9 cellular contexts compared by ENCODE assay signal in the genomic region with DNA sequence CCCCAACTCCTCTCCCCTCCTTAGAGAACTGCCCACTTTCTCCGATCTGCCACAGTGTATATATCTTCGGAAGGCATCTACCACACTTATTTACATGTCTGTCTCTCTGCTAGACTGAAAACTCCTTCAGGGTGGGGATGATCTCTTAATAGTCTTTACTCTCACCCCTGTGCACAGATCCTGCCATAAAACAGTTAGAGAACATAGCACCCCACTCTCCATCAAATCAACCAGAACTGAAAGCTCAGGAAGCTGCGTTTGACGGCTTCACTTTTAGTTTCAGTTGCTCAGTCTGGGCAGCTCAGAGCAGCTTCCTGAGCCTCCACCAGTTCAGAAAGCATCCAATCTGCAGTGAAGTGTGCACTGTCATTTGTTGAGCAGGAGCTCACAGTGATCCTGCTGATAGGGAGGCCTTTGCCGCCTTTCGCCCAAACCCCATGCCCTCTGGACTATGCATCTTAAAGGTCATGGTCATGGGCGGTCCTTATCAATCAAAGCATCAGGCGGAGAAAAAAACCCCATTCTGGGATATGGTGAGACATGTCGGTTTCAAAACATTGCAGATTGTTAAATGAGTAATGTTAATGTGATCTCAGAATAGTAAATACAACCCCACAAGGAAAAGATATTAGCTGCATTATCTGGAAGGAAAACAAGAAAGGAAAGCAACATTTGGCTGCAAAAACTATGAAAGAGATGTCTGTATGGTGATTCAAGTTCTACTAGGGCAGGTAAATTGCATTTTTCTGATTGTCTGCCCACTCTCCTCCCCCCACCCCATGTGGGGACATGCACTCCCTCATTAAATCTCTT.
A peak's percentile ranks its signal among the peaks of the same experiment; 100 is the strongest.
DNase-seq lines count a peak whose midpoint lies in the region; ATAC-seq and TF ChIP-seq lines count a peak whose summit lies in the region.
"Had no signal": no experiment of that assay in that cellular context is flagged by ENCODE, and none has a peak within 500 bp of the region (broad histone marks: within the 10 kb centered on the region; RNA-seq: fewer than 3 reads in every experiment).

No MANE protein-coding gene starts in this region.

- TF ChIP-seq POLR2A in GM18505 (IDR thresholded peaks at IDR 0.05; ENCODE audit: borderline replicate concordance, extremely low read depth, insufficient read depth, insufficient read length) = peak; percentile 45

- H3K4me3 ChIP-seq in RWPE2 (ENCODE audit: severe bottlenecking) = no peak overlapping the region
- H3K4me3 ChIP-seq in lung = no peak overlapping the region
- H3K4me3 ChIP-seq: SK-N-MC had no signal

- TF ChIP-seq CTCF in RWPE2 (IDR thresholded peaks at IDR 0.05; ENCODE audit: poor library complexity, severe bottlenecking) = no peak
- TF ChIP-seq CTCF in lung (IDR thresholded peaks at IDR 0.05; ENCODE audit: control extremely low read depth, extremely low read depth) = no peak

- 17 to 30% methylated on average over 9 of the region's 9 CpGs for WGBS in lung, 2 donors

- no peaks in the 10 kb centered on the region for H3K36me3 Mint-ChIP-seq in activated naive CD8-positive, alpha-beta T cell treated with anti-CD3 and anti-CD28 coated beads, Interleukin-2, amount 50 U/mL, for 24 hours (ENCODE audit: low read depth)

- H3K27ac ChIP-seq in RWPE2 (ENCODE audit: poor library complexity, severe bottlenecking) (peak overlapping the region; percentile 31), lung (ENCODE audit: low read depth in 1 of 2, low read length in 1 of 2) (peak overlapping the region; percentile 70 to 93)
- H3K27ac ChIP-seq: SK-N-MC had no signal

- no peaks in the 10 kb centered on the region for H3K27me3 Mint-ChIP-seq in activated naive CD8-positive, alpha-beta T cell treated with anti-CD3 and anti-CD28 coated beads, Interleukin-2, amount 50 U/mL, for 24 hours

- peaks cover 27% of the 10 kb centered on the region for H3K4me1 Mint-ChIP-seq in activated naive CD8-positive, alpha-beta T cell treated with anti-CD3 and anti-CD28 coated beads, Interleukin-2, amount 50 U/mL, for 24 hours

- no peaks in the 10 kb centered on the region for H3K36me3 ChIP-seq in RWPE2 (ENCODE audit: low read depth)
- H3K36me3 ChIP-seq in lung (ENCODE audit: control insufficient read depth in 2 of 2, insufficient read depth in 2 of 2, low read length in 2 of 2) = no peaks in the 10 kb centered on the region

- H3K4me1 ChIP-seq in RWPE2 (ENCODE audit: insufficient read depth, poor library complexity, severe bottlenecking) (peaks cover 11% of the 10 kb centered on the region), lung (ENCODE audit: control insufficient read depth in 2 of 2, insufficient read depth in 2 of 2, low read length in 2 of 2) (peaks cover 3 to 15% of the 10 kb centered on the region in 2 donors)

- peak; percentile 53 for ATAC-seq in GM18505 (IDR thresholded peaks at IDR 0.05; ENCODE audit: unreplicated experiment)
- ATAC-seq in HG02938 (IDR thresholded peaks at IDR 0.05; ENCODE audit: unreplicated experiment) = peak; percentile 50
- peak; percentile 70 for ATAC-seq in RWPE2 (ENCODE audit: low read depth)
- ATAC-seq in activated naive CD8-positive, alpha-beta T cell treated with anti-CD3 and anti-CD28 coated beads, Interleukin-2, amount 50 U/mL, for 24 hours = peak; percentile 97
- peak; percentile 30 for ATAC-seq in lung (ENCODE audit: insufficient read depth, low FRiP score)

- H3K27me3 ChIP-seq in RWPE2 (ENCODE audit: insufficient read depth, poor library complexity, severe bottlenecking) (no peaks in the 10 kb centered on the region), lung (ENCODE audit: control insufficient read depth, insufficient read depth) (no peaks in the 10 kb centered on the region)

- no peak overlapping the region for H3K4me3 Mint-ChIP-seq in activated naive CD8-positive, alpha-beta T cell treated with anti-CD3 and anti-CD28 coated beads, Interleukin-2, amount 50 U/mL, for 24 hours

- H3K9me3 Mint-ChIP-seq in activated naive CD8-positive, alpha-beta T cell treated with anti-CD3 and anti-CD28 coated beads, Interleukin-2, amount 50 U/mL, for 24 hours = no peaks in the 10 kb centered on the region

- DNase-seq in RWPE2 (ENCODE audit: low spot score) (no peak), lung (ENCODE audit: low spot score) (no peak), RKO (ENCODE audit: low spot score) (no peak), NCI-H1092 treated with DMSO at 0.1 percent for 48 hours (lab: John Stamatoyannopoulos, UW) (no peak)
- peak; percentile 76 for DNase-seq in activated naive CD8-positive, alpha-beta T cell treated with anti-CD3 and anti-CD28 coated beads, Interleukin-2, amount 50 U/mL, for 24 hours
- peak; percentile 70 for DNase-seq in stimulated activated naive CD4-positive, alpha-beta T cell treated with Interleukin-2 at 50 U/mL for 16 hours (lab: John Stamatoyannopoulos, UW)

- no peaks in the 10 kb centered on the region for H3K9me3 ChIP-seq in RWPE2 (ENCODE audit: severe bottlenecking)
- peaks cover 0 to 2% of the 10 kb centered on the region in 2 donors for H3K9me3 ChIP-seq in lung (ENCODE audit: control insufficient read depth in 2 of 2, insufficient read depth in 1 of 2, low read length in 1 of 2)

- H3K27ac Mint-ChIP-seq in activated naive CD8-positive, alpha-beta T cell treated with anti-CD3 and anti-CD28 coated beads, Interleukin-2, amount 50 U/mL, for 24 hours = no peak overlapping the region

Comparison
In these comparisons a context has a peak if more than half of its experiments do, and no peak if none do; other contexts are left out.
1. ATAC-seq: peak in every context shown above with its lines; median percentile 97 in activated naive CD8-positive, alpha-beta T cell treated with anti-CD3 and anti-CD28 coated beads, Interleukin-2, amount 50 U/mL, for 24 hours; 70 in RWPE2; 53 in GM18505; 50 in HG02938; 30 in lung.
2. DNase-seq: peak in activated naive CD8-positive, alpha-beta T cell treated with anti-CD3 and anti-CD28 coated beads, Interleukin-2, amount 50 U/mL, for 24 hours (single experiment) and stimulated activated naive CD4-positive, alpha-beta T cell treated with Interleukin-2 at 50 U/mL for 16 hours (single experiment); none in RWPE2 (single experiment), lung (single experiment), RKO (single experiment) and NCI-H1092 treated with DMSO at 0.1 percent for 48 hours (single experiment).